ENCODE assay signal across 30 cellular contexts in the genomic region with DNA sequence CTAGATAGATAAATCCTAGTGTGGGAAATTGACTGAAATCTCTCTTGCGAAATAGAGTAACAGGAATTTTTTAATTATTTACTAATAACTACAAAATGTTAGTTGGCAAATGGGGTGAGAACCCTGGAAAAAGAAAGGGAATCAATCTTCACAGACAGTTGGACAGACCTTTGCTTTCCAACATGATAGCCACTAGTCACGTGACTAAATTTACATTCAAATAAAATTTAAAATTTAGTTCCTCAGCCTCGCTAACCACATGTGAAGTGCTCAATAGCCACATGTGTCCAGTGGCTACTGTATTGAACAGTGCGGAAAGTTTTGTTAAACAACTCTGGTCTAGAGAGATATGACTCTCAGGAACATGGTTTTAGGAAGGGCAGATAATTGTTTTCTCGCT.
"Had no signal": no experiment of that assay in that cellular context is flagged by ENCODE, and none has a peak within 500 bp of the region (broad histone marks: within the 10 kb centered on the region; RNA-seq: fewer than 3 reads in every experiment).

No MANE protein-coding gene starts in this region.

- H3K4me3 ChIP-seq: Peyer's patch had no signal

- ATAC-seq: activated naive CD8-positive, alpha-beta T cell treated with anti-CD3 and anti-CD28 coated beads, Interleukin-2, amount 50 U/mL, for 24 hours had no signal

- H3K9me3 ChIP-seq: Peyer's patch had no signal

- H3K27me3 ChIP-seq: Peyer's patch had no signal

- H3K4me1 ChIP-seq: Peyer's patch had no signal

- FAIRE-seq: bronchial epithelial cell had no signal

- DNase-seq: activated B cell treated with CpG ODN at 0.5 μM for 24 hours; activated CD4-positive, alpha-beta memory T cell treated with anti-CD3 and anti-CD28 coated beads for 36 hours; activated CD4-positive, alpha-beta T cell treated with anti-CD3 and anti-CD28 coated beads for 4 hours; activated CD4-positive, alpha-beta T cell treated with anti-CD3 and anti-CD28 coated beads, Interleukin-2, amount 50 U/mL, for 1 hour; activated CD4-positive, CD25-positive, alpha-beta regulatory T cell treated with anti-CD3 and anti-CD28 coated beads, Interleukin-2, amount 50 U/mL, for 72 hours; activated CD8-positive, alpha-beta memory T cell treated with anti-CD3 and anti-CD28 coated beads, Interleukin-2, amount 50 U/mL, for 48 hours; activated effector memory CD4-positive, alpha-beta T cell treated with Interleukin-2 at 50 U/mL for 16 hours; activated naive CD4-positive, alpha-beta T cell treated with anti-CD3 and anti-CD28 coated beads, Interleukin-2, amount 10 ng/mL, durations not matched to agents 7 days and 5 days; activated naive CD8-positive, alpha-beta T cell treated with anti-CD3 and anti-CD28 coated beads, Interleukin-2, amount 50 U/mL, for 24 hours; activated T-cell treated with anti-CD3 and anti-CD28 coated beads, Interleukin-2, amount 50 U/mL, for 48 hours; anterior cingulate cortex; central memory CD4-positive, alpha-beta T cell; NCI-H1105; NCI-H1417 treated with DMSO at 0.1 percent for 48 hours; NCI-H187 treated with DMSO at 0.1 percent for 48 hours; NCI-H2081; NCI-H2171 treated with DMSO at 0.1 percent for 48 hours; NCI-H2227 treated with DMSO at 0.1 percent for 48 hours; NCI-H446; NCI-H524; NCI-H69; NCI-H82; Peyer's patch; Right ventricle myocardium superior; RPMI8226; SW 1271; T-helper 1 cell; T-helper 9 cell had no signal

- H3K36me3 ChIP-seq: Peyer's patch had no signal

- H3K27ac ChIP-seq: Peyer's patch, VCaP had no signal
